Comparison of ENCODE assay signal across 17 cellular contexts in genomic region chr9:31807574-31808256, GRCh38.
DNase-seq lines count a peak whose midpoint lies in the region; ATAC-seq and TF ChIP-seq lines count a peak whose summit lies in the region.
"Had no signal": no experiment of that assay in that cellular context is flagged by ENCODE, and none has a peak within 500 bp of the region (broad histone marks: within the 10 kb centered on the region; RNA-seq: fewer than 3 reads in every experiment).

No MANE protein-coding gene starts in this region.

- H3K36me3 Mint-ChIP-seq in WTC11 (no peaks in the 10 kb centered on the region), neural crest cell (ENCODE audit: low read depth) (no peaks in the 10 kb centered on the region)

- H3K27me3 Mint-ChIP-seq in WTC11 (ENCODE audit: low read depth) (no peaks in the 10 kb centered on the region), neural crest cell (ENCODE audit: low read depth) (no peaks in the 10 kb centered on the region)

- peak; percentile 31 for DNase-seq in ELF-1 (ENCODE audit: low read depth, low spot score)
- peak; percentile 60 for DNase-seq in WTC11 (ENCODE audit: low spot score)
- no peak for DNase-seq in neural crest cell (ENCODE audit: low read depth, low spot score)
- DNase-seq in T1000 (lab: John Stamatoyannopoulos, UW) = no peak
- no peak for DNase-seq in stimulated activated naive CD4-positive, alpha-beta T cell (lab: John Stamatoyannopoulos, UW)
- no peak for DNase-seq in effector CD4-positive, alpha-beta T cell
- no peak for DNase-seq in activated T-cell treated with anti-CD3 and anti-CD28 coated beads, Interleukin-2, amount 50 U/mL, for 48 hours
- DNase-seq: activated CD4-positive, CD25-positive, alpha-beta regulatory T cell treated with anti-CD3 and anti-CD28 coated beads, Interleukin-2, amount 50 U/mL, for 72 hours; activated naive CD8-positive, alpha-beta T cell treated with anti-CD3 and anti-CD28 coated beads, Interleukin-2, amount 50 U/mL, for 24 hours; activated T-cell treated with anti-CD3 and anti-CD28 coated beads for 4 hours; NCI-H1048; NCI-H2171; stimulated activated CD4-positive, alpha-beta T cell treated with anti-CD3 and anti-CD28 coated beads, Interleukin-2, amount 100 ng/mL, for 48 hours; SW 1271; uterus had no signal

- peaks cover 1% of the 10 kb centered on the region; the same call in 1 of the 2 replicates for H3K9me3 Mint-ChIP-seq in WTC11
- no peaks in the 10 kb centered on the region for H3K9me3 Mint-ChIP-seq in neural crest cell
- H3K9me3 Mint-ChIP-seq: activated naive CD8-positive, alpha-beta T cell treated with anti-CD3 and anti-CD28 coated beads, Interleukin-2, amount 50 U/mL, for 24 hours had no signal

- H3K27ac Mint-ChIP-seq in WTC11 = no peak overlapping the region
- no peak overlapping the region for H3K27ac Mint-ChIP-seq in neural crest cell (ENCODE audit: unreplicated experiment)
- H3K27ac Mint-ChIP-seq: activated naive CD8-positive, alpha-beta T cell treated with anti-CD3 and anti-CD28 coated beads, Interleukin-2, amount 50 U/mL, for 24 hours had no signal

- POLR2A ChIA-PET in WTC11 (lab: Charles Lee) = no interaction called here

- TF ChIP-seq RAD21 in Ishikawa (IDR thresholded peaks at IDR 0.05; ENCODE audit: low read depth) = peak; percentile 32; the same call in 1 of the 2 replicates

- TF ChIP-seq CTCF in WTC11 (IDR thresholded peaks at IDR 0.05) (no peak), neural crest cell (conservative IDR thresholded peaks at IDR 0.05) (peak; percentile 40)

- H3K4me3 Mint-ChIP-seq in WTC11 (peak overlapping the region; percentile 13; the same call in 1 of the 2 replicates), neural crest cell (no peak overlapping the region)
- H3K4me3 Mint-ChIP-seq: activated naive CD8-positive, alpha-beta T cell treated with anti-CD3 and anti-CD28 coated beads, Interleukin-2, amount 50 U/mL, for 24 hours had no signal

- H3K4me1 Mint-ChIP-seq in WTC11 (peaks cover 12% of the 10 kb centered on the region), neural crest cell (no peaks in the 10 kb centered on the region)
- H3K4me1 Mint-ChIP-seq: activated naive CD8-positive, alpha-beta T cell treated with anti-CD3 and anti-CD28 coated beads, Interleukin-2, amount 50 U/mL, for 24 hours had no signal

- CTCF ChIA-PET in WTC11 (lab: Charles Lee) = interaction anchor here (0.6 to 2.4 kb wide), 5 partner anchors 28 to 1555 kb away, joined by 3 to 11 read pairs (median 3); no protein-coding TSS in a partner anchor

- ATAC-seq in WTC11 = peak; percentile 92
- ATAC-seq: activated naive CD8-positive, alpha-beta T cell treated with anti-CD3 and anti-CD28 coated beads, Interleukin-2, amount 50 U/mL, for 24 hours; heart left ventricle had no signal

- no peak for TF ChIP-seq EP300 in Ishikawa (IDR thresholded peaks at IDR 0.05; ENCODE audit: borderline replicate concordance)

TF ChIP-seq in Ishikawa, 13 proteins besides CTCF, POLR2A, EP300 and RAD21 (continues in another document):
- no peak for TF ChIP-seq TCF12 (IDR thresholded peaks at IDR 0.05; ENCODE audit: low read depth)
- TF ChIP-seq, protein P1, sequence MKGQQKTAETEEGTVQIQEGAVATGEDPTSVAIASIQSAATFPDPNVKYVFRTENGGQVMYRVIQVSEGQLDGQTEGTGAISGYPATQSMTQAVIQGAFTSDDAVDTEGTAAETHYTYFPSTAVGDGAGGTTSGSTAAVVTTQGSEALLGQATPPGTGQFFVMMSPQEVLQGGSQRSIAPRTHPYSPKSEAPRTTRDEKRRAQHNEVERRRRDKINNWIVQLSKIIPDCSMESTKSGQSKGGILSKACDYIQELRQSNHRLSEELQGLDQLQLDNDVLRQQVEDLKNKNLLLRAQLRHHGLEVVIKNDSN (IDR thresholded peaks at IDR 0.05) = no peak
- no peak for TF ChIP-seq NFIC (IDR thresholded peaks at IDR 0.05)
- TF ChIP-seq, protein P2, sequence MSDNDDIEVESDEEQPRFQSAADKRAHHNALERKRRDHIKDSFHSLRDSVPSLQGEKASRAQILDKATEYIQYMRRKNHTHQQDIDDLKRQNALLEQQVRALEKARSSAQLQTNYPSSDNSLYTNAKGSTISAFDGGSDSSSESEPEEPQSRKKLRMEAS (IDR thresholded peaks at IDR 0.05) = no peak
- TF ChIP-seq CEBPB (IDR thresholded peaks at IDR 0.05) = no peak
- no peak for TF ChIP-seq CREB1 (IDR thresholded peaks at IDR 0.05; ENCODE audit: low read depth)
- TF ChIP-seq ZBTB7A (IDR thresholded peaks at IDR 0.05; ENCODE audit: low read depth) = no peak
- TF ChIP-seq FOXM1 (IDR thresholded peaks at IDR 0.05; ENCODE audit: borderline replicate concordance, low read depth) = no peak
- TF ChIP-seq TAF1 (IDR thresholded peaks at IDR 0.05; ENCODE audit: low read depth) = no peak
- no peak for TF ChIP-seq TEAD4 (IDR thresholded peaks at IDR 0.05)
- TF ChIP-seq REST (IDR thresholded peaks at IDR 0.05; ENCODE audit: low read depth) = no peak
- TF ChIP-seq YY1 (IDR thresholded peaks at IDR 0.05; ENCODE audit: low read depth) = no peak

TF ChIP-seq in WTC11, 78 proteins besides CTCF, POLR2A, EP300 and RAD21:
- TF ChIP-seq, protein P2 (CRISPR knock-in tag; IDR thresholded peaks at IDR 0.05) = peak; percentile 56; the same call in 1 of the 2 replicates
- TF ChIP-seq, protein P3, sequence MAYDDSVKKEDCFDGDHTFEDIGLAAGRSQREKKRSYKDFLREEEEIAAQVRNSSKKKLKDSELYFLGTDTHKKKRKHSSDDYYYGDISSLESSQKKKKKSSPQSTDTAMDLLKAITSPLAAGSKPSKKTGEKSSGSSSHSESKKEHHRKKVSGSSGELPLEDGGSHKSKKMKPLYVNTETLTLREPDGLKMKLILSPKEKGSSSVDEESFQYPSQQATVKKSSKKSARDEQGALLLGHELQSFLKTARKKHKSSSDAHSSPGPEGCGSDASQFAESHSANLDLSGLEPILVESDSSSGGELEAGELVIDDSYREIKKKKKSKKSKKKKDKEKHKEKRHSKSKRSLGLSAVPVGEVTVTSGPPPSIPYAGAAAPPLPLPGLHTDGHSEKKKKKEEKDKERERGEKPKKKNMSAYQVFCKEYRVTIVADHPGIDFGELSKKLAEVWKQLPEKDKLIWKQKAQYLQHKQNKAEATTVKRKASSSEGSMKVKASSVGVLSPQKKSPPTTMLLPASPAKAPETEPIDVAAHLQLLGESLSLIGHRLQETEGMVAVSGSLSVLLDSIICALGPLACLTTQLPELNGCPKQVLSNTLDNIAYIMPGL (CRISPR knock-in tag; IDR thresholded peaks at IDR 0.05) = no peak

Comparison
In these comparisons a context has a peak if more than half of its experiments do, and no peak if none do; other contexts are left out.
1. DNase-seq: peak in ELF-1 (single experiment) and WTC11 (single experiment); none in neural crest cell (single experiment), T1000 (single experiment), stimulated activated naive CD4-positive, alpha-beta T cell (0 of 6), effector CD4-positive, alpha-beta T cell (single experiment) and activated T-cell treated with anti-CD3 and anti-CD28 coated beads, Interleukin-2, amount 50 U/mL, for 48 hours (0 of 2).